22 cellular contexts compared by ENCODE assay signal in the genomic region with DNA sequence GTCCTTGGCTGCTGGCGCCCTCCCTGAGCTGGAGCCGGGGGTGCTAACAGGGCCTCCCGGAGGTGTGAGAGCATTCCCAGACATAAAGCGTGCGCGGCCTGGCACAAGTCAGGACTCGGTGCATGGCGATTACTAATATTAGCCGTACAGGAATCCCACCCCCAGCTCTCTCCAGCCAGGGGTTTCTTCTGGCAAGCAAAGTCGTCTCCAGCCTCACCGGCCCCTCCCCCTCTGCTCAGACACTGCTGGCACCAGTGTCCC. TPM values are rescaled to one million over a fixed set of nuclear protein-coding genes. Genes with fewer than 3 reads are reported as not detected.
DNase-seq lines count a peak whose midpoint lies in the region; ATAC-seq and TF ChIP-seq lines count a peak whose summit lies in the region.
"Had no signal": no experiment of that assay in that cellular context is flagged by ENCODE, and none has a peak within 500 bp of the region (broad histone marks: within the 10 kb centered on the region; RNA-seq: fewer than 3 reads in every experiment).

No MANE protein-coding gene starts in this region.

- H3K27me3 ChIP-seq in BLaER1 treated with 17β-estradiol and CSF1 and Interleukin-3, amounts not matched to agents 10 nM and 100 nM, result peaks cover 30 to 39% (median 31%) of the 10 kb centered on the region in 11 experiments
- peaks cover 8 to 25% (median 16%) of the 10 kb centered on the region in 9 donors for H3K27me3 ChIP-seq in heart left ventricle
- peaks cover 25% of the 10 kb centered on the region for H3K27me3 ChIP-seq in osteoblast (ENCODE audit: insufficient read depth, low read length)
- H3K27me3 ChIP-seq: BE2C had no signal

- H4K20me1 ChIP-seq in BLaER1 treated with 17β-estradiol and CSF1 and Interleukin-3, amounts not matched to agents 10 nM and 100 nM, result peaks cover 0 to 41% (median 24%) of the 10 kb centered on the region in 11 experiments; a peak in 18 of 22 replicates
- H4K20me1 ChIP-seq in osteoblast (ENCODE audit: insufficient read depth, low read length), result no peaks in the 10 kb centered on the region

- intact Hi-C loops in heart left ventricle (cut with DNase I), result loop anchor here in 1 of 10 donors (10.0 kb wide), 1 partner anchor 303 kb away; no protein-coding TSS in a partner anchor

- 47 to 66% (median 56%) methylated on average over 9 to 11 of the region's 11 CpGs for WGBS in heart left ventricle, 4 donors

- H3K27ac ChIP-seq in BLaER1 treated with 17β-estradiol and CSF1 and Interleukin-3, amounts not matched to agents 10 nM and 100 nM, result no peak overlapping the region
- H3K27ac ChIP-seq in angular gyrus (ENCODE audit: low read depth, low read length) (peak overlapping the region; percentile 77), heart left ventricle (no peak overlapping the region), osteoblast (ENCODE audit: low read depth, low read length) (no peak overlapping the region)
- H3K27ac ChIP-seq: SJSA1 had no signal

- H3K9ac ChIP-seq in BLaER1 treated with 17β-estradiol and CSF1 and Interleukin-3, amounts not matched to agents 10 nM and 100 nM, result peak overlapping the region in 6 of 11 experiments; percentile 7 to 61 (median 38); a peak in 7 of 22 replicates

- DNase-seq in heart left ventricle (peak in 1 of 5 donors; percentile 56), osteoblast (ENCODE audit: insufficient read length, low spot score, missing footprints) (peak; percentile 81), NCI-H748 treated with DMSO at 0.1 percent for 48 hours (lab: John Stamatoyannopoulos, UW) (no peak)
- DNase-seq in stimulated activated naive CD4-positive, alpha-beta T cell treated with Interleukin-2 at 50 U/mL for 16 hours (lab: John Stamatoyannopoulos, UW), result no peak
- DNase-seq: BE2C; CD4-positive, alpha-beta T cell; COR-L47; Karpas-422; MV-4-11; NCI-H1105 treated with DMSO at 0.1 percent for 48 hours; NCI-H1694; NCI-H2081; NCI-H2171; NCI-H345; NCI-H82 had no signal

- ATAC-seq in heart left ventricle (peak in 3 of 4 donors; percentile 31 to 58 (median 31)), GM21390 (IDR thresholded peaks at IDR 0.05; ENCODE audit: unreplicated experiment) (no peak)
- ATAC-seq: Panc1 had no signal

- TF ChIP-seq POLR2A in heart left ventricle (IDR thresholded peaks at IDR 0.05), result no peak

- H3K79me2 ChIP-seq in osteoblast (ENCODE audit: insufficient read depth, low read length), result no peaks in the 10 kb centered on the region

- peaks cover 12 to 49% (median 35%) of the 10 kb centered on the region in 10 experiments; a peak in 18 of 20 replicates for H3K4me1 ChIP-seq in BLaER1 treated with 17β-estradiol and CSF1 and Interleukin-3, amounts not matched to agents 10 nM and 100 nM
- H3K4me1 ChIP-seq in heart left ventricle (peaks cover 0 to 20% (median 8%) of the 10 kb centered on the region in 12 donors), osteoblast (ENCODE audit: insufficient read depth, low read length) (no peaks in the 10 kb centered on the region)

- H3K9me3 ChIP-seq in BLaER1 treated with 17β-estradiol and CSF1 and Interleukin-3, amounts not matched to agents 10 nM and 100 nM (replicated peaks in 1 of 11), result no peaks in the 10 kb centered on the region
- H3K9me3 ChIP-seq in heart left ventricle, result no peaks in the 10 kb centered on the region
- no peaks in the 10 kb centered on the region for H3K9me3 ChIP-seq in osteoblast (ENCODE audit: low read depth, low read length)
- H3K9me3 ChIP-seq: BE2C, SJSA1 had no signal

- H2AFZ ChIP-seq in osteoblast (ENCODE audit: low read length), result no peak overlapping the region

- no peak for TF ChIP-seq CTCF in heart left ventricle (IDR thresholded peaks at IDR 0.05)
- TF ChIP-seq CTCF in osteoblast (IDR thresholded peaks at IDR 0.05; ENCODE audit: extremely low read depth, low read depth, low read length), result no peak

- H3K4me3 ChIP-seq in BLaER1 treated with 17β-estradiol and CSF1 and Interleukin-3, amounts not matched to agents 10 nM and 100 nM, result no peak overlapping the region; a peak in 1 of 20 replicates
- H3K4me3 ChIP-seq in heart left ventricle (no peak overlapping the region), osteoblast (ENCODE audit: insufficient read depth, low read length) (no peak overlapping the region)
- H3K4me3 ChIP-seq: SJSA1 had no signal

- no peaks in the 10 kb centered on the region for H3K36me3 ChIP-seq in BLaER1 treated with 17β-estradiol and CSF1 and Interleukin-3, amounts not matched to agents 10 nM and 100 nM
- H3K36me3 ChIP-seq in heart left ventricle (no peaks in the 10 kb centered on the region), osteoblast (ENCODE audit: insufficient read depth, low read length) (no peaks in the 10 kb centered on the region)
- H3K36me3 ChIP-seq: BE2C, SJSA1 had no signal

- H3K4me2 ChIP-seq in BLaER1 treated with 17β-estradiol and CSF1 and Interleukin-3, amounts not matched to agents 10 nM and 100 nM, result peak overlapping the region in 9 of 11 experiments; percentile 40 to 93 (median 75); a peak in 17 of 22 replicates
- no peak overlapping the region for H3K4me2 ChIP-seq in osteoblast (ENCODE audit: insufficient read depth, low read length)

RNA-seq across cellular contexts. Expression of a gene that starts 5.0 kb away (rescaled TPM):
- total RNA-seq in heart left ventricle (1 to 10 TPM in 8 of 9 donors, under 1 TPM in 1; 0.77 to 7.0 (median 2.1) TPM), osteoblast (not detected in 2 replicates)
- polyA plus RNA-seq in heart left ventricle, result 1 to 10 TPM in 1 of 2 donors, under 1 TPM in 1; 0.37 to 4.0 TPM
- total RNA-seq: M059J, SJSA1 had no signal
- polyA plus RNA-seq: IgD-negative memory B cell had no signal

RNA-seq across cellular contexts. Expression of a gene that starts 13.9 kb away (rescaled TPM):
- total RNA-seq in heart left ventricle (10 to 100 TPM; 19.8 to 49.0 (median 22.8) TPM), osteoblast (30.8 and 44.2 TPM in 2 replicates)
- polyA plus RNA-seq in heart left ventricle, result 10 to 100 TPM; 28.5 to 42.3 TPM

RNA-seq across cellular contexts. Expression of a gene that starts 19.3 kb away (rescaled TPM):
- total RNA-seq in heart left ventricle (10 to 100 TPM in 2 of 9 donors, 1 to 10 TPM in 7; 1.7 to 11.7 (median 5.5) TPM), osteoblast (1.5 and 2.5 TPM in 2 replicates)
- 1 to 10 TPM; 3.8 to 7.6 TPM for polyA plus RNA-seq in heart left ventricle

RNA-seq across cellular contexts. Expression of a gene that starts 23.3 kb away (rescaled TPM):
- total RNA-seq in heart left ventricle (10 to 100 TPM; 19.6 to 44.0 (median 33.8) TPM), osteoblast (14.1 and 14.4 TPM in 2 replicates)
- 10 to 100 TPM; 24.6 to 31.7 TPM for polyA plus RNA-seq in heart left ventricle

RNA-seq across cellular contexts. Expression of a gene that starts 32.0 kb away (rescaled TPM):
- 10 to 100 TPM in 8 of 9 donors, 1 to 10 TPM in 1; 8.4 to 27.3 (median 12.7) TPM for total RNA-seq in heart left ventricle
- 10 to 100 TPM; 17.3 to 20.4 TPM for polyA plus RNA-seq in heart left ventricle
- total RNA-seq in osteoblast, result 30.9 and 31.5 TPM in 2 replicates
